Comparison of ENCODE assay signal across 12 cellular contexts in genomic region chr15:63221346-63221745, GRCh38. TPM values are rescaled to one million over a fixed set of nuclear protein-coding genes. Genes with fewer than 3 reads are reported as not detected.
DNase-seq lines count a peak whose midpoint lies in the region; ATAC-seq and TF ChIP-seq lines count a peak whose summit lies in the region.
"Had no signal": no experiment of that assay in that cellular context is flagged by ENCODE, and none has a peak within 500 bp of the region (broad histone marks: within the 10 kb centered on the region; RNA-seq: fewer than 3 reads in every experiment).

No MANE protein-coding gene starts in this region.

- no peak overlapping the region for H2AFZ ChIP-seq in HCT116 (ENCODE audit: low read depth, low read length, poor library complexity, severe bottlenecking)

- in situ Hi-C loops in GM13976 (cut with MboI; ENCODE audit: low sequenced_read_pairs, unreplicated experiment): no loop called here

- TF ChIP-seq CTCF in HCT116 (IDR thresholded peaks at IDR 0.05 in 2 of 3, conservative IDR thresholded peaks at IDR 0.05 in 1 of 3; ENCODE audit: borderline replicate concordance in 1 of 3, insufficient read depth in 1 of 3, low read depth in 2 of 3, low read length in 2 of 3) (no peak), cardiac fibroblast (IDR thresholded peaks at IDR 0.05; ENCODE audit: low read depth, low read length) (no peak), GM13976 (IDR thresholded peaks at IDR 0.05; ENCODE audit: borderline replicate concordance, control extremely low read depth, extremely low read depth, insufficient read depth, missing control alignments) (no peak), endodermal cell (conservative IDR thresholded peaks at IDR 0.05) (no peak)

- CTCF ChIA-PET in HCT116 (lab: Charles Lee): no interaction called here

- H3K9me3 ChIP-seq in HCT116 (ENCODE audit: control insufficient read depth in 1 of 2, insufficient read depth in 1 of 2, low read depth in 1 of 2, low read length in 2 of 2) (no peaks in the 10 kb centered on the region), skeletal muscle satellite cell (replicated peaks; ENCODE audit: low read length) (no peaks in the 10 kb centered on the region), endodermal cell (ENCODE audit: control insufficient read depth, low read length) (no peaks in the 10 kb centered on the region)

- H3K27me3 Mint-ChIP-seq in endodermal cell (ENCODE audit: insufficient read depth): no peaks in the 10 kb centered on the region
- H3K27me3 Mint-ChIP-seq: activated CD4-positive, alpha-beta memory T cell treated with anti-CD3 and anti-CD28 coated beads, Interleukin-2, amount 10 ng/mL, durations not matched to agents 7 days and 5 days; activated naive CD8-positive, alpha-beta T cell had no signal

- WGBS in endodermal cell (ENCODE audit: insufficient coverage in 1 of 2, insufficient read length in 1 of 2), 2 experiments: 96 to 97% methylated on average over 3 of the region's 3 CpGs

- POLR2A ChIA-PET in HCT116 (lab: Charles Lee): no interaction called here

- RAD21 ChIA-PET in HCT116 (lab: Charles Lee; ENCODE audit: low non-redundant PET in 1 of 2, low total read pairs in 2 of 2, uncharacterized antibody in 2 of 2, unreplicated experiment in 2 of 2): no interaction called here

- TF ChIP-seq RAD21 in HCT116 (IDR thresholded peaks at IDR 0.05; ENCODE audit: low read depth): no peak

- H3K4me2 ChIP-seq in HCT116 (ENCODE audit: low read length) (peak overlapping the region; percentile 9; the same call in 1 of the 2 replicates), skeletal muscle satellite cell (ENCODE audit: low read length) (peak overlapping the region; percentile 38)

- H3K36me3 ChIP-seq in HCT116 (ENCODE audit: control insufficient read depth in 1 of 2, insufficient read depth in 2 of 2, low read length in 2 of 2) (no peaks in the 10 kb centered on the region), skeletal muscle satellite cell (ENCODE audit: insufficient read depth, low read length) (peaks cover 5% of the 10 kb centered on the region), endodermal cell (ENCODE audit: control insufficient read depth, insufficient read depth, low read length) (no peaks in the 10 kb centered on the region)

- no peaks in the 10 kb centered on the region for H3K79me2 ChIP-seq in HCT116 (ENCODE audit: insufficient read depth, low read length)

- no peaks in the 10 kb centered on the region for H3K9me2 ChIP-seq in HCT116 (ENCODE audit: insufficient read depth)

- no peak overlapping the region for H3K4me3 Mint-ChIP-seq in endodermal cell
- H3K4me3 Mint-ChIP-seq: activated CD4-positive, alpha-beta memory T cell treated with anti-CD3 and anti-CD28 coated beads, Interleukin-2, amount 10 ng/mL, durations not matched to agents 7 days and 5 days; activated naive CD8-positive, alpha-beta T cell had no signal

- no peaks in the 10 kb centered on the region for H3K36me3 Mint-ChIP-seq in endodermal cell (ENCODE audit: low read depth)

- no peaks in the 10 kb centered on the region for H3K9me3 Mint-ChIP-seq in endodermal cell
- H3K9me3 Mint-ChIP-seq: activated CD4-positive, alpha-beta memory T cell treated with anti-CD3 and anti-CD28 coated beads, Interleukin-2, amount 10 ng/mL, durations not matched to agents 7 days and 5 days had no signal

- BruUV-seq in HCT116 (replicated peaks; lab: Mats Ljungman, UMichigan): no TSS peak

- H3K4me1 ChIP-seq in HCT116 (ENCODE audit: control insufficient read depth in 1 of 2, insufficient read depth in 2 of 2, low read length in 2 of 2) (peaks cover 0 to 8% of the 10 kb centered on the region in 2 experiments; a peak in 1 of 4 replicates), skeletal muscle satellite cell (ENCODE audit: control insufficient read depth, insufficient read depth, low read length) (peaks cover 37% of the 10 kb centered on the region), endodermal cell (ENCODE audit: control insufficient read depth, insufficient read depth, low read length) (no peaks in the 10 kb centered on the region)

- H3K27me3 ChIP-seq in HCT116 (ENCODE audit: insufficient read depth, low read length) (no peaks in the 10 kb centered on the region), skeletal muscle satellite cell (ENCODE audit: control insufficient read depth, insufficient read depth, low read length) (no peaks in the 10 kb centered on the region), endodermal cell (ENCODE audit: control insufficient read depth, insufficient read depth, low read length, poor library complexity, severe bottlenecking) (no peaks in the 10 kb centered on the region)

- ATAC-seq in HCT116: no peak
- ATAC-seq in HG02981 (IDR thresholded peaks at IDR 0.05; ENCODE audit: unreplicated experiment): no peak

- no peak overlapping the region for H3K27ac Mint-ChIP-seq in endodermal cell
- H3K27ac Mint-ChIP-seq: activated CD4-positive, alpha-beta memory T cell treated with anti-CD3 and anti-CD28 coated beads, Interleukin-2, amount 10 ng/mL, durations not matched to agents 7 days and 5 days had no signal

- no peak for TF ChIP-seq POLR2A in HCT116 (IDR thresholded peaks at IDR 0.05; ENCODE audit: borderline replicate concordance, extremely low read depth, insufficient read depth, insufficient read length)

- intact Hi-C loops in HCT116 (cut with micrococcal nuclease): no loop called here

- DNase-seq in HCT116 (ENCODE audit: low read depth, low spot score) (no peak), cardiac fibroblast (ENCODE audit: low read depth in 2 of 2) (peak; percentile 64 to 66), kidney tubule cell (ENCODE audit: low spot score) (peak; percentile 17), GM13976 (ENCODE audit: low spot score) (no peak), NCI-H345 (lab: John Stamatoyannopoulos, UW) (no peak), endodermal cell (no peak)
- DNase-seq: activated CD4-positive, alpha-beta memory T cell treated with anti-CD3 and anti-CD28 coated beads, Interleukin-2, amount 10 ng/mL, durations not matched to agents 7 days and 5 days; NCI-H2029; stimulated activated CD8-positive, alpha-beta memory T cell treated with anti-CD3 and anti-CD28 coated beads, Interleukin-4, amount 100 ng/mL, for 48 hours had no signal

- H3K27ac ChIP-seq in HCT116 (ENCODE audit: low read depth, low read length) (no peak overlapping the region), endodermal cell (ENCODE audit: low read depth, low read length) (no peak overlapping the region)

- no peaks in the 10 kb centered on the region for H4K20me1 ChIP-seq in HCT116 (ENCODE audit: insufficient read depth)

- no peak overlapping the region for H3K9ac ChIP-seq in HCT116 (ENCODE audit: low read length)
- no peak overlapping the region for H3K9ac ChIP-seq in skeletal muscle satellite cell (ENCODE audit: low read depth, low read length)
- H3K9ac ChIP-seq in endodermal cell (ENCODE audit: extremely low read depth, low read length, poor library complexity, severe bottlenecking): no peak overlapping the region

- H3K4me1 Mint-ChIP-seq in endodermal cell: peaks cover 16% of the 10 kb centered on the region

- H3K4me3 ChIP-seq in HCT116 (replicated peaks in 1 of 2; ENCODE audit: low read depth in 1 of 2, low read length in 2 of 2) (no peak overlapping the region), cardiac fibroblast (replicated peaks in 1 of 2; ENCODE audit: low read depth in 2 of 2, low read length in 2 of 2) (no peak overlapping the region), skeletal muscle satellite cell (ENCODE audit: low read length) (no peak overlapping the region), endodermal cell (ENCODE audit: low read length) (no peak overlapping the region)

TF ChIP-seq in HCT116, 20 proteins besides CTCF, POLR2A, EP300 and RAD21:
- no peak for TF ChIP-seq POLR2AphosphoS5 (IDR thresholded peaks at IDR 0.05; ENCODE audit: low read depth, low read length)
- no peak for TF ChIP-seq ZNF274 (IDR thresholded peaks at IDR 0.05; ENCODE audit: low read depth, low read length)
- TF ChIP-seq JUND (IDR thresholded peaks at IDR 0.05): no peak
- TF ChIP-seq REST (IDR thresholded peaks at IDR 0.05; ENCODE audit: low read depth): no peak
- TF ChIP-seq SP1 (IDR thresholded peaks at IDR 0.05; ENCODE audit: low read depth): no peak
- TF ChIP-seq ZFX (IDR thresholded peaks at IDR 0.05): no peak
- no peak for TF ChIP-seq EZH2phosphoT487 (IDR thresholded peaks at IDR 0.05; ENCODE audit: borderline replicate concordance)
- TF ChIP-seq YY1 (IDR thresholded peaks at IDR 0.05; ENCODE audit: extremely low read depth, insufficient replicate concordance, low read depth, low read length): no peak

RNA-seq across cellular contexts. Expression of gene RAB8B, which starts 31.9 kb away (rescaled TPM):
- total RNA-seq in HCT116 (2021; ENCODE audit: unreplicated experiment) (19.4 TPM), endodermal cell (10 to 100 TPM; 21.9 to 28.8 TPM)
- polyA plus RNA-seq in HCT116 (2012): 4.1 and 6.9 TPM in 2 replicates
- 31.5 and 46.1 TPM in 2 replicates for total RNA-seq in skeletal muscle satellite cell (2012; rRNA removed)
- 27.5 TPM for polyA plus RNA-seq in endodermal cell (2013, experiment 1 of 2)
- 27.5 TPM for polyA plus RNA-seq in endodermal cell (2013, experiment 2 of 2)

RNA-seq across cellular contexts. Expression of gene APH1B, which starts 56.1 kb away (rescaled TPM):
- total RNA-seq in HCT116 (2021; ENCODE audit: unreplicated experiment) (8.5 TPM), endodermal cell (10 to 100 TPM; 19.5 to 22.7 TPM)
- polyA plus RNA-seq in HCT116 (2012): 1.5 and 2.2 TPM in 2 replicates
- 9.4 and 16.0 TPM in 2 replicates for total RNA-seq in skeletal muscle satellite cell (2012; rRNA removed)
- 12.3 TPM for polyA plus RNA-seq in endodermal cell (2013, experiment 1 of 2)
- 10.4 TPM for polyA plus RNA-seq in endodermal cell (2013, experiment 2 of 2)

Comparison
In these comparisons a context has a peak if more than half of its experiments do, and no peak if none do; other contexts are left out.
1. DNase-seq: peak in cardiac fibroblast (2 of 2) and kidney tubule cell (single experiment); none in HCT116 (single experiment), GM13976 (single experiment), NCI-H345 (single experiment) and endodermal cell (single experiment).